ENCODE assay signal across 8 cellular contexts in genomic region chr9:114681594-114682332, GRCh38. TPM values are rescaled to one million over a fixed set of nuclear protein-coding genes. Genes with fewer than 3 reads are reported as not detected.
A peak's percentile ranks its signal among the peaks of the same experiment; 100 is the strongest.
DNase-seq lines count a peak whose midpoint lies in the region; ATAC-seq and TF ChIP-seq lines count a peak whose summit lies in the region.

Gene TEX48, minus strand, starts transcription at chr9:114682192. Its CDS starts 10,469 bp downstream, at chr9:114671723.

- TF ChIP-seq RAD21 in Ishikawa (IDR thresholded peaks at IDR 0.05; ENCODE audit: low read depth), result peak; percentile 87

- CTCF ChIA-PET in Panc1 (lab: Charles Lee), result interaction anchor here (0.6 to 1.4 kb wide), 4 partner anchors 45 to 334 kb away, joined by 3 to 6 read pairs (median 4); no protein-coding TSS in a partner anchor

- ATAC-seq in GM21526 (IDR thresholded peaks at IDR 0.05; ENCODE audit: low FRiP score, unreplicated experiment), result peak; percentile 85
- ATAC-seq in Panc1, result peak; percentile 94

- H3K36me3 Mint-ChIP-seq in osteocyte (ENCODE audit: unreplicated experiment), result no peaks in the 10 kb centered on the region
- H3K36me3 Mint-ChIP-seq in type B pancreatic cell, result no peaks in the 10 kb centered on the region

- DNase-seq in DMS 273 treated with DMSO at 0.1 percent for 48 hours (lab: John Stamatoyannopoulos, UW) (peak; percentile 24), Panc1 (ENCODE audit: low read depth, low spot score) (no peak), activated T-cell treated with anti-CD3 and anti-CD28 coated beads for 48 hours (ENCODE audit: low read depth) (peak; percentile 72), fibroblast of pulmonary artery (ENCODE audit: low read depth) (peak; percentile 79), osteocyte (ENCODE audit: extremely low spot score, unreplicated experiment) (no peak), type B pancreatic cell (ENCODE audit: extremely low spot score, unreplicated experiment) (no peak)

- H3K27ac ChIP-seq in Panc1 (ENCODE audit: low read length), result no peak within 1 kb of the TSS

- in situ Hi-C loops in Panc1 (cut with HindIII; ENCODE audit: low pct_unique_long_range_greater_than_20kb, low sequenced_read_pairs), result no loop called here

- H3K4me1 Mint-ChIP-seq in osteocyte (ENCODE audit: unreplicated experiment) (peaks cover 28% of the 10 kb centered on the region), type B pancreatic cell (ENCODE audit: unreplicated experiment) (peaks cover 21% of the 10 kb centered on the region)

- no peaks in the 10 kb centered on the region for H3K36me3 ChIP-seq in Panc1 (ENCODE audit: control insufficient read depth, insufficient read depth, low read length)

- H3K27ac Mint-ChIP-seq in osteocyte (ENCODE audit: unreplicated experiment) (no peak within 1 kb of the TSS), type B pancreatic cell (no peak within 1 kb of the TSS)

- TF ChIP-seq CTCF in Panc1 (IDR thresholded peaks at IDR 0.05) (peak; percentile 76), fibroblast of pulmonary artery (IDR thresholded peaks at IDR 0.05; ENCODE audit: low read length, missing control alignments) (peak; percentile 88), osteocyte (IDR thresholded peaks at IDR 0.05) (peak; percentile 60), type B pancreatic cell (conservative IDR thresholded peaks at IDR 0.05) (peak; percentile 71)

- no peaks in the 10 kb centered on the region for H3K27me3 ChIP-seq in Panc1 (ENCODE audit: control insufficient read depth, insufficient read depth, low read length)

- intact Hi-C loops in Panc1 (cut with micrococcal nuclease; ENCODE audit: unreplicated experiment), result loop anchor here (1.0 kb wide), 2 partner anchors 230 to 333 kb away; no protein-coding TSS in a partner anchor

- no peak for TF ChIP-seq EP300 in Ishikawa (IDR thresholded peaks at IDR 0.05; ENCODE audit: borderline replicate concordance)

- H3K4me3 Mint-ChIP-seq in osteocyte (ENCODE audit: unreplicated experiment), result no peak within 1 kb of the TSS
- no peak within 1 kb of the TSS for H3K4me3 Mint-ChIP-seq in type B pancreatic cell

- no peaks in the 10 kb centered on the region for H3K4me1 ChIP-seq in Panc1 (ENCODE audit: control insufficient read depth, insufficient read depth, low read length)

- H3K9me3 Mint-ChIP-seq in osteocyte (ENCODE audit: unreplicated experiment) (no peaks in the 10 kb centered on the region), type B pancreatic cell (no peaks in the 10 kb centered on the region)

- POLR2A ChIA-PET in Panc1 (lab: Charles Lee), result no interaction called here

- no TSS peak for BruUV-seq in Panc1 (replicated peaks; lab: Mats Ljungman, UMichigan)

- H3K4me3 ChIP-seq in Panc1 (ENCODE audit: low read depth in 2 of 2, low read length in 2 of 2) (no peak within 1 kb of the TSS), fibroblast of pulmonary artery (replicated peaks; ENCODE audit: low read depth, low read length) (no peak within 1 kb of the TSS)

- H3K27me3 Mint-ChIP-seq in osteocyte (ENCODE audit: unreplicated experiment), result no peaks in the 10 kb centered on the region
- H3K27me3 Mint-ChIP-seq in type B pancreatic cell, result peaks cover 25% of the 10 kb centered on the region

- no peaks in the 10 kb centered on the region for H3K9me3 ChIP-seq in Panc1 (ENCODE audit: control insufficient read depth, insufficient read depth, low read depth, low read length)

TF ChIP-seq in Ishikawa, 13 proteins besides CTCF, POLR2A, EP300 and RAD21:
- TF ChIP-seq TCF12 (IDR thresholded peaks at IDR 0.05; ENCODE audit: low read depth) (no peak), CREB1 (IDR thresholded peaks at IDR 0.05; ENCODE audit: low read depth) (no peak), FOXM1 (IDR thresholded peaks at IDR 0.05; ENCODE audit: borderline replicate concordance, low read depth) (no peak), TAF1 (IDR thresholded peaks at IDR 0.05; ENCODE audit: low read depth) (no peak), NFIC (IDR thresholded peaks at IDR 0.05) (no peak), EGR1 (IDR thresholded peaks at IDR 0.05) (0 out of 2 replicates have a peak, but pooled peaks have one; percentile 7), REST (IDR thresholded peaks at IDR 0.05; ENCODE audit: low read depth) (no peak), YY1 (IDR thresholded peaks at IDR 0.05; ENCODE audit: low read depth) (no peak)
TF ChIP-seq in Ishikawa: peak in this region for 1.

RNA-seq across cellular contexts. Expression of gene TEX48, which starts in this region (rescaled TPM):
- not detected for total RNA-seq in Panc1 (2021; ENCODE audit: unreplicated experiment)
- not detected for polyA plus RNA-seq in Panc1 (2012; ENCODE audit: insufficient read length)
- not detected in 2 replicates for total RNA-seq in osteocyte
- not detected in 2 replicates for total RNA-seq in type B pancreatic cell (ENCODE audit: low replicate concordance)

Comparison
In these comparisons a context has a peak if more than half of its experiments do, and no peak if none do; other contexts are left out.
1. Peak in ATAC-seq in Panc1; RNA of the gene not detected or under 1 TPM.
2. DNase-seq: peak in DMS 273 treated with DMSO at 0.1 percent for 48 hours (single experiment), activated T-cell treated with anti-CD3 and anti-CD28 coated beads for 48 hours (single experiment) and fibroblast of pulmonary artery (single experiment); none in Panc1 (single experiment), osteocyte (single experiment) and type B pancreatic cell (single experiment).
3. Peak in every context shown above with its lines, with median percentiles within 50 percentile points of each other: CTCF ChIP-seq.